ENCODE assay signal across 9 cellular contexts in the genomic region with DNA sequence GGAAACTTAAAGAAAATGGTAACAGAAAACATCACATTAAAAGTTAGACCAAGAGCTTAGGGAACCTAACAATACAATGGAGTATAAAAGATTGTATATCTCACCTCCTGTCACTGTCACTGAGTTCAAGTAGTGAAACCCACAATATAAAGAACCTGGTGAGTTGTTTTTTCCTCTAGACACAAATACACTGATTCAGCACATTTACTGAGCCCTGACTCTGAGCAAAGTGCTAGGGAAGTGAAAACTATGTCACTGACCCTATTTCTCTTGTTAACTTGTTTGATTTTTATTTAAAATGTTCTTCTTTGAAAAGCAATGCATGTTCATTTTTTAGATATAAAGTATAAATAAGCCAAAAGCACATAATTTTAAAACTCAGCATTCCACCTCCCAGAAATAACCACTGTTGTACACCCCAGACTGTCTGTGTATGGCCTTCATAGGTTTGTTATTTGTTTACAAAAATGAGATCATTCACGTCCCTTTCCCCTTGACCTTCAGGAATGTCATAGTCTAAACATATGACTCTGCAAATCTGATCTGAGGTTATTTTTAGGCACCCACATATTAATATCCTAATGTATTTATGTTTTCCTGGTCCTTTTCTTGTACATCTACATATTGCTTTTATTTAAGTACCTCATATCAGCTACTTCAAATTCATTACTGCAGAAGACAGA.
A peak's percentile ranks its signal among the peaks of the same experiment; 100 is the strongest.
DNase-seq lines count a peak whose midpoint lies in the region; ATAC-seq and TF ChIP-seq lines count a peak whose summit lies in the region.
"Had no signal": no experiment of that assay in that cellular context is flagged by ENCODE, and none has a peak within 500 bp of the region (broad histone marks: within the 10 kb centered on the region; RNA-seq: fewer than 3 reads in every experiment).

No MANE protein-coding gene starts in this region.

- no peak for DNase-seq in right lobe of liver
- no peak for DNase-seq in SW 1271 (lab: John Stamatoyannopoulos, UW)
- DNase-seq in occipital lobe (lab: John Stamatoyannopoulos, UW), result no peak
- DNase-seq in NCI-H1105 treated with DMSO at 0.1 percent for 48 hours (lab: John Stamatoyannopoulos, UW), result no peak
- DNase-seq: activated CD4-positive, alpha-beta T cell treated with anti-CD3 and anti-CD28 coated beads for 48 hours had no signal

- intact Hi-C loops in right lobe of liver (cut with DNase I), result no loop called here

- no peaks in the 10 kb centered on the region for H3K9me3 ChIP-seq in right lobe of liver
- H3K9me3 ChIP-seq: breast epithelium had no signal

- TF ChIP-seq CTCF in right lobe of liver (IDR thresholded peaks at IDR 0.05), result no peak

- TF ChIP-seq POLR2A in right lobe of liver (IDR thresholded peaks at IDR 0.05), result no peak

- no peak overlapping the region for H3K4me3 ChIP-seq in right lobe of liver
- H3K4me3 ChIP-seq: breast epithelium had no signal

- H3K27me3 ChIP-seq in right lobe of liver, result no peaks in the 10 kb centered on the region
- H3K27me3 ChIP-seq: breast epithelium had no signal

- no peaks in the 10 kb centered on the region for H3K36me3 ChIP-seq in right lobe of liver
- H3K36me3 ChIP-seq: breast epithelium had no signal

- peak overlapping the region in 1 of 3 donors; percentile 50 for H3K27ac ChIP-seq in right lobe of liver
- H3K27ac ChIP-seq: breast epithelium had no signal

- 5% methylated on average over 1 of the region's 1 CpG for WGBS in right lobe of liver (ENCODE audit: insufficient coverage, low coverage, low lambda C conversion rate, missing lambda C conversion rate)

- H3K4me1 ChIP-seq in right lobe of liver, result peaks cover 0 to 10% (median 4%) of the 10 kb centered on the region in 4 donors
- H3K4me1 ChIP-seq: breast epithelium had no signal

- ATAC-seq in GM18861 (IDR thresholded peaks at IDR 0.05; ENCODE audit: unreplicated experiment), result peak; percentile 75
- peak; percentile 72 for ATAC-seq in GM21447 (IDR thresholded peaks at IDR 0.05; ENCODE audit: unreplicated experiment)
- peak; percentile 75 for ATAC-seq in HG03442 (IDR thresholded peaks at IDR 0.05; ENCODE audit: unreplicated experiment)
- peak; percentile 56 to 80 (median 78) for ATAC-seq in right lobe of liver
